In genomic region chr2:24576146-24576545, GRCh38 we compare ENCODE assay signal across 26 cellular contexts.
DNase-seq lines count a peak whose midpoint lies in the region; ATAC-seq and TF ChIP-seq lines count a peak whose summit lies in the region.
"Had no signal": no experiment of that assay in that cellular context is flagged by ENCODE, and none has a peak within 500 bp of the region (broad histone marks: within the 10 kb centered on the region; RNA-seq: fewer than 3 reads in every experiment).

No MANE protein-coding gene starts in this region.

- H2AFZ ChIP-seq in OCI-LY3 (ENCODE audit: low read depth, low read length), result no peak overlapping the region

- H4K20me1 ChIP-seq in OCI-LY3 (ENCODE audit: insufficient read depth, low read length), result no peaks in the 10 kb centered on the region

- peak overlapping the region; percentile 61 for H3K4me3 Mint-ChIP-seq in activated T-cell treated with anti-CD3 and anti-CD28 coated beads, Interleukin-2, amount 50 U/mL, for 24 hours
- H3K4me3 Mint-ChIP-seq in activated naive CD8-positive, alpha-beta T cell, result peak overlapping the region; percentile 36
- H3K4me3 Mint-ChIP-seq in progenitor cell of endocrine pancreas (ENCODE audit: low read depth), result no peak overlapping the region

- H3K27me3 ChIP-seq in OCI-LY3 (ENCODE audit: low read depth, low read length) (no peaks in the 10 kb centered on the region), SJCRH30 (no peaks in the 10 kb centered on the region)
- H3K27me3 ChIP-seq: body of pancreas, gastroesophageal sphincter, stomach, thyroid gland had no signal

- TF ChIP-seq CTCF in OCI-LY3 (IDR thresholded peaks at IDR 0.05; ENCODE audit: low read depth, low read length), result no peak
- no peak for TF ChIP-seq CTCF in progenitor cell of endocrine pancreas (IDR thresholded peaks at IDR 0.05; ENCODE audit: unreplicated experiment)

- H3K9me3 ChIP-seq in OCI-LY3 (ENCODE audit: insufficient read depth, low read length) (no peaks in the 10 kb centered on the region), SJCRH30 (replicated peaks) (no peaks in the 10 kb centered on the region)
- H3K9me3 ChIP-seq: body of pancreas, gastroesophageal sphincter, stomach, thyroid gland had no signal

- peaks cover 87% of the 10 kb centered on the region for H3K4me1 Mint-ChIP-seq in activated T-cell treated with anti-CD3 and anti-CD28 coated beads, Interleukin-2, amount 50 U/mL, for 24 hours (ENCODE audit: low read depth)
- H3K4me1 Mint-ChIP-seq in activated naive CD8-positive, alpha-beta T cell (ENCODE audit: low read depth), result peaks cover 75% of the 10 kb centered on the region
- peaks cover 43% of the 10 kb centered on the region for H3K4me1 Mint-ChIP-seq in progenitor cell of endocrine pancreas (ENCODE audit: low read depth)

- H3K27ac Mint-ChIP-seq in activated T-cell treated with anti-CD3 and anti-CD28 coated beads, Interleukin-2, amount 50 U/mL, for 24 hours, result peak overlapping the region; percentile 90
- H3K27ac Mint-ChIP-seq in activated naive CD8-positive, alpha-beta T cell, result peak overlapping the region; percentile 47
- H3K27ac Mint-ChIP-seq in progenitor cell of endocrine pancreas, result peak overlapping the region; percentile 25
- H3K27ac Mint-ChIP-seq: CD4-positive, alpha-beta memory T cell had no signal

- H3K36me3 ChIP-seq in OCI-LY3 (replicated peaks; ENCODE audit: low read depth, low read length) (no peaks in the 10 kb centered on the region), SJCRH30 (peaks cover 48% of the 10 kb centered on the region)
- H3K36me3 ChIP-seq: gastroesophageal sphincter, stomach, thyroid gland had no signal

- peak overlapping the region; percentile 10; the same call in 1 of the 2 replicates for H3K4me3 ChIP-seq in OCI-LY3 (ENCODE audit: low read length)
- no peak overlapping the region for H3K4me3 ChIP-seq in SJCRH30
- H3K4me3 ChIP-seq: body of pancreas, gastroesophageal sphincter, stomach, thyroid gland had no signal

- peaks cover 33% of the 10 kb centered on the region for H3K36me3 Mint-ChIP-seq in activated T-cell treated with anti-CD3 and anti-CD28 coated beads, Interleukin-2, amount 50 U/mL, for 24 hours (ENCODE audit: low read depth)
- H3K36me3 Mint-ChIP-seq in activated naive CD8-positive, alpha-beta T cell, result peaks cover 21% of the 10 kb centered on the region
- no peaks in the 10 kb centered on the region for H3K36me3 Mint-ChIP-seq in progenitor cell of endocrine pancreas (ENCODE audit: insufficient read depth)

- no peaks in the 10 kb centered on the region for H3K27me3 Mint-ChIP-seq in activated T-cell treated with anti-CD3 and anti-CD28 coated beads, Interleukin-2, amount 50 U/mL, for 24 hours
- H3K27me3 Mint-ChIP-seq in activated naive CD8-positive, alpha-beta T cell, result no peaks in the 10 kb centered on the region
- H3K27me3 Mint-ChIP-seq in progenitor cell of endocrine pancreas, result no peaks in the 10 kb centered on the region
- H3K27me3 Mint-ChIP-seq: CD4-positive, alpha-beta memory T cell had no signal

- DNase-seq in activated T-cell treated with anti-CD3 and anti-CD28 coated beads, Interleukin-2, amount 50 U/mL, for 24 hours, result no peak
- DNase-seq in activated T-cell treated with anti-CD3 and anti-CD28 coated beads for 4 hours (no peak), progenitor cell of endocrine pancreas (ENCODE audit: low spot score, unreplicated experiment) (no peak), SJCRH30 (no peak)
- DNase-seq: activated CD4-positive, alpha-beta T cell treated with anti-CD3 and anti-CD28 coated beads for 48 hours; body of pancreas; CD4-positive, alpha-beta memory T cell; cerebellar nuclear complex; EL; hypothalamus; mesenchymal stem cell; NCI-H446 treated with DMSO at 0.1 percent for 48 hours; PC-3; posterior cingulate gyrus; stomach; T-helper 9 cell; thyroid gland had no signal

- H3K4me1 ChIP-seq in OCI-LY3 (ENCODE audit: low read length), result peaks cover 92% of the 10 kb centered on the region
- H3K4me1 ChIP-seq in SJCRH30, result no peaks in the 10 kb centered on the region

- H3K9ac ChIP-seq in OCI-LY3 (ENCODE audit: low read length), result peak overlapping the region; percentile 58; the same call in 1 of the 2 replicates

- H3K27ac ChIP-seq in OCI-LY3 (ENCODE audit: low read length) (peak overlapping the region; percentile 91), SJCRH30 (no peak overlapping the region)
- H3K27ac ChIP-seq: body of pancreas, gastroesophageal sphincter, stomach, thyroid gland, VCaP had no signal

- H3K4me2 ChIP-seq in OCI-LY3 (ENCODE audit: low read length), result peak overlapping the region; percentile 71

- no peak for ATAC-seq in HG02852 (IDR thresholded peaks at IDR 0.05; ENCODE audit: unreplicated experiment)
- ATAC-seq in HG03139 (IDR thresholded peaks at IDR 0.05; ENCODE audit: unreplicated experiment), result no peak
- ATAC-seq: body of pancreas, gastroesophageal sphincter, left lobe of liver, PC-3, sciatic nerve, SK-N-SH treated with all-trans-retinoic acid at 6 μM for 48 hours had no signal

- H3K79me2 ChIP-seq in OCI-LY3 (ENCODE audit: low read length), result peaks cover 31% of the 10 kb centered on the region

- no peaks in the 10 kb centered on the region for H3K9me3 Mint-ChIP-seq in activated T-cell treated with anti-CD3 and anti-CD28 coated beads, Interleukin-2, amount 50 U/mL, for 24 hours
- H3K9me3 Mint-ChIP-seq in activated naive CD8-positive, alpha-beta T cell (ENCODE audit: low read depth), result no peaks in the 10 kb centered on the region
- peaks cover 2% of the 10 kb centered on the region for H3K9me3 Mint-ChIP-seq in progenitor cell of endocrine pancreas (ENCODE audit: low read depth)
- H3K9me3 Mint-ChIP-seq: CD4-positive, alpha-beta memory T cell had no signal

Comparison
In these comparisons a context has a peak if more than half of its experiments do, and no peak if none do; other contexts are left out.
1. H3K27ac Mint-ChIP-seq: peak in every context shown above with its lines; median percentile 90 in activated T-cell treated with anti-CD3 and anti-CD28 coated beads, Interleukin-2, amount 50 U/mL, for 24 hours; 47 in activated naive CD8-positive, alpha-beta T cell; 25 in progenitor cell of endocrine pancreas.